ENCODE assay signal across 29 cellular contexts in genomic region chr13:44860427-44860826, GRCh38.
"Had no signal": no experiment of that assay in that cellular context is flagged by ENCODE, and none has a peak within 500 bp of the region (broad histone marks: within the 10 kb centered on the region; RNA-seq: fewer than 3 reads in every experiment).

No MANE protein-coding gene starts in this region.

- H3K4me3 Mint-ChIP-seq: activated CD4-positive, alpha-beta memory T cell treated with anti-CD3 and anti-CD28 coated beads for 36 hours; activated CD4-positive, alpha-beta T cell treated with anti-CD3 and anti-CD28 coated beads for 36 hours; activated CD4-positive, alpha-beta T cell treated with anti-CD3 and anti-CD28 coated beads, Interleukin-2, amount 10 ng/mL, durations not matched to agents 24 days and 14 days; activated CD8-positive, alpha-beta memory T cell treated with anti-CD3 and anti-CD28 coated beads, Interleukin-2, amount 10 ng/mL, durations not matched to agents 7 days and 5 days; activated CD8-positive, alpha-beta T cell treated with anti-CD3 and anti-CD28 coated beads, Interleukin-2, amount 10 ng/mL, durations not matched to agents 7 days and 5 days; activated naive CD4-positive, alpha-beta T cell treated with anti-CD3 and anti-CD28 coated beads for 36 hours; activated naive CD4-positive, alpha-beta T cell treated with anti-CD3 and anti-CD28 coated beads, Interleukin-2, amount 50 U/mL, for 24 hours; activated naive CD8-positive, alpha-beta T cell treated with anti-CD3 and anti-CD28 coated beads for 36 hours; activated naive CD8-positive, alpha-beta T cell treated with anti-CD3 and anti-CD28 coated beads, Interleukin-2, amount 50 U/mL, for 24 hours; activated T-helper 1 cell treated with anti-CD3 and anti-CD28 coated beads, Interleukin-12 subunit alpha, Interleukin-12 subunit beta, Interleukin-2, Interleukin-4 antibody, amounts not matched to agents 30 ng/mL and 10 ng/mL and 1 ng/mL, durations not matched to agents 14 hours and 24 hours and 36 hours; effector memory CD8-positive, alpha-beta T cell had no signal

- H3K27me3 ChIP-seq: adrenal gland, body of pancreas had no signal

- H3K36me3 ChIP-seq: adrenal gland had no signal

- DNase-seq: activated CD4-positive, alpha-beta memory T cell treated with anti-CD3 and anti-CD28 coated beads for 36 hours; activated CD4-positive, alpha-beta T cell treated with anti-CD3 and anti-CD28 coated beads for 36 hours; activated CD4-positive, alpha-beta T cell treated with anti-CD3 and anti-CD28 coated beads, Interleukin-2, amount 10 ng/mL, durations not matched to agents 24 days and 14 days; activated CD4-positive, CD25-positive, alpha-beta regulatory T cell; activated CD4-positive, CD25-positive, alpha-beta regulatory T cell treated with anti-CD3 and anti-CD28 coated beads, Interleukin-2, amount 50 U/mL, for 72 hours; activated CD8-positive, alpha-beta memory T cell treated with anti-CD3 and anti-CD28 coated beads, Interleukin-2, amount 10 ng/mL, durations not matched to agents 7 days and 5 days; activated CD8-positive, alpha-beta memory T cell treated with anti-CD3 and anti-CD28 coated beads, Interleukin-2, amount 50 U/mL, for 4 hours; activated CD8-positive, alpha-beta T cell treated with anti-CD3 and anti-CD28 coated beads, Interleukin-2, amount 10 ng/mL, durations not matched to agents 7 days and 5 days; activated effector memory CD4-positive, alpha-beta T cell treated with anti-CD3 and anti-CD28 coated beads, Interleukin-2, amount 50 U/mL, for 16 hours; activated naive CD4-positive, alpha-beta T cell treated with anti-CD3 and anti-CD28 coated beads for 36 hours; activated naive CD8-positive, alpha-beta T cell treated with anti-CD3 and anti-CD28 coated beads for 36 hours; activated naive CD8-positive, alpha-beta T cell treated with anti-CD3 and anti-CD28 coated beads, Interleukin-2, amount 50 U/mL, for 24 hours; activated T-cell treated with anti-CD3 and anti-CD28 coated beads, Interleukin-2, amount 50 U/mL, for 1 hour; activated T-cell treated with anti-CD3 and anti-CD28 coated beads, Interleukin-2, amount 50 U/mL, for 48 hours; adrenal gland; amygdala; aorta; body of pancreas; caudate nucleus; cortex of kidney; dermis blood vessel endothelial cell; effector CD4-positive, alpha-beta T cell; effector memory CD8-positive, alpha-beta T cell; foreskin fibroblast; T-helper 2 cell had no signal

- H3K27ac Mint-ChIP-seq: activated CD4-positive, alpha-beta memory T cell treated with anti-CD3 and anti-CD28 coated beads for 36 hours; activated CD4-positive, alpha-beta T cell treated with anti-CD3 and anti-CD28 coated beads for 36 hours; activated CD4-positive, alpha-beta T cell treated with anti-CD3 and anti-CD28 coated beads, Interleukin-2, amount 10 ng/mL, durations not matched to agents 24 days and 14 days; activated CD8-positive, alpha-beta memory T cell treated with anti-CD3 and anti-CD28 coated beads, Interleukin-2, amount 10 ng/mL, durations not matched to agents 7 days and 5 days; activated CD8-positive, alpha-beta T cell treated with anti-CD3 and anti-CD28 coated beads, Interleukin-2, amount 10 ng/mL, durations not matched to agents 7 days and 5 days; activated naive CD4-positive, alpha-beta T cell treated with anti-CD3 and anti-CD28 coated beads for 36 hours; activated naive CD4-positive, alpha-beta T cell treated with anti-CD3 and anti-CD28 coated beads, Interleukin-2, amount 50 U/mL, for 24 hours; activated naive CD8-positive, alpha-beta T cell treated with anti-CD3 and anti-CD28 coated beads for 36 hours; activated naive CD8-positive, alpha-beta T cell treated with anti-CD3 and anti-CD28 coated beads, Interleukin-2, amount 50 U/mL, for 24 hours; activated T-helper 1 cell treated with anti-CD3 and anti-CD28 coated beads, Interleukin-12 subunit alpha, Interleukin-12 subunit beta, Interleukin-2, Interleukin-4 antibody, amounts not matched to agents 30 ng/mL and 10 ng/mL and 1 ng/mL, durations not matched to agents 14 hours and 24 hours and 36 hours; activated T-helper 2 cell treated with anti-CD3 and anti-CD28 coated beads, Interferon-gamma antibody, Interleukin-2, Interleukin-4, amounts not matched to agents 10 μg/mL and 5 μg/mL and 100 μg/mL, durations not matched to agents 14 hours and 24 hours and 36 hours; effector memory CD8-positive, alpha-beta T cell had no signal

- ATAC-seq: activated CD4-positive, alpha-beta T cell treated with anti-CD3 and anti-CD28 coated beads for 36 hours; activated CD8-positive, alpha-beta memory T cell treated with anti-CD3 and anti-CD28 coated beads, Interleukin-2, amount 10 ng/mL, durations not matched to agents 7 days and 5 days; activated CD8-positive, alpha-beta T cell treated with anti-CD3 and anti-CD28 coated beads, Interleukin-2, amount 10 ng/mL, durations not matched to agents 7 days and 5 days; activated naive CD8-positive, alpha-beta T cell treated with anti-CD3 and anti-CD28 coated beads, Interleukin-2, amount 50 U/mL, for 24 hours; body of pancreas; effector memory CD8-positive, alpha-beta T cell had no signal

- H3K36me3 Mint-ChIP-seq: activated CD4-positive, alpha-beta memory T cell treated with anti-CD3 and anti-CD28 coated beads for 36 hours; activated CD8-positive, alpha-beta memory T cell treated with anti-CD3 and anti-CD28 coated beads, Interleukin-2, amount 10 ng/mL, durations not matched to agents 7 days and 5 days; activated naive CD4-positive, alpha-beta T cell treated with anti-CD3 and anti-CD28 coated beads, Interleukin-2, amount 50 U/mL, for 24 hours; activated naive CD8-positive, alpha-beta T cell treated with anti-CD3 and anti-CD28 coated beads for 36 hours had no signal

- H3K9me3 Mint-ChIP-seq: activated CD4-positive, alpha-beta memory T cell treated with anti-CD3 and anti-CD28 coated beads for 36 hours; activated CD4-positive, alpha-beta T cell treated with anti-CD3 and anti-CD28 coated beads, Interleukin-2, amount 10 ng/mL, durations not matched to agents 24 days and 14 days; activated naive CD4-positive, alpha-beta T cell treated with anti-CD3 and anti-CD28 coated beads for 36 hours; activated naive CD4-positive, alpha-beta T cell treated with anti-CD3 and anti-CD28 coated beads, Interleukin-2, amount 50 U/mL, for 24 hours; activated naive CD8-positive, alpha-beta T cell treated with anti-CD3 and anti-CD28 coated beads for 36 hours; activated naive CD8-positive, alpha-beta T cell treated with anti-CD3 and anti-CD28 coated beads, Interleukin-2, amount 50 U/mL, for 24 hours; activated T-helper 1 cell treated with anti-CD3 and anti-CD28 coated beads, Interleukin-12 subunit alpha, Interleukin-12 subunit beta, Interleukin-2, Interleukin-4 antibody, amounts not matched to agents 30 ng/mL and 10 ng/mL and 1 ng/mL, durations not matched to agents 14 hours and 24 hours and 36 hours; activated T-helper 2 cell treated with anti-CD3 and anti-CD28 coated beads, Interferon-gamma antibody, Interleukin-2, Interleukin-4, amounts not matched to agents 10 μg/mL and 5 μg/mL and 100 μg/mL, durations not matched to agents 14 hours and 24 hours and 36 hours; effector memory CD8-positive, alpha-beta T cell had no signal

- H3K4me1 Mint-ChIP-seq: activated CD4-positive, alpha-beta T cell treated with anti-CD3 and anti-CD28 coated beads for 36 hours; activated CD4-positive, alpha-beta T cell treated with anti-CD3 and anti-CD28 coated beads, Interleukin-2, amount 10 ng/mL, durations not matched to agents 24 days and 14 days; activated CD8-positive, alpha-beta memory T cell treated with anti-CD3 and anti-CD28 coated beads, Interleukin-2, amount 10 ng/mL, durations not matched to agents 7 days and 5 days; activated naive CD4-positive, alpha-beta T cell treated with anti-CD3 and anti-CD28 coated beads, Interleukin-2, amount 50 U/mL, for 24 hours; activated naive CD8-positive, alpha-beta T cell treated with anti-CD3 and anti-CD28 coated beads for 36 hours; activated naive CD8-positive, alpha-beta T cell treated with anti-CD3 and anti-CD28 coated beads, Interleukin-2, amount 50 U/mL, for 24 hours had no signal

- H3K27ac ChIP-seq: adrenal gland, body of pancreas, epithelial cell of prostate had no signal

- H3K4me3 ChIP-seq: adrenal gland, body of pancreas had no signal

- H3K9me3 ChIP-seq: adrenal gland, body of pancreas had no signal
